17 cellular contexts compared by ENCODE assay signal in genomic region chr2:31070339-31070738, GRCh38.
A peak's percentile ranks its signal among the peaks of the same experiment; 100 is the strongest.
DNase-seq lines count a peak whose midpoint lies in the region; ATAC-seq and TF ChIP-seq lines count a peak whose summit lies in the region.
"Had no signal": no experiment of that assay in that cellular context is flagged by ENCODE, and none has a peak within 500 bp of the region (broad histone marks: within the 10 kb centered on the region; RNA-seq: fewer than 3 reads in every experiment).

No MANE protein-coding gene starts in this region.

- TF ChIP-seq POLR2A in upper lobe of left lung (IDR thresholded peaks at IDR 0.05), result no peak

- no peaks in the 10 kb centered on the region for H3K27me3 ChIP-seq in PC-3 (ENCODE audit: low read length)
- H3K27me3 ChIP-seq in upper lobe of left lung, result no peaks in the 10 kb centered on the region
- H3K27me3 ChIP-seq: MG63 had no signal

- H3K36me3 ChIP-seq in PC-3 (ENCODE audit: low read depth, low read length), result no peaks in the 10 kb centered on the region
- no peaks in the 10 kb centered on the region for H3K36me3 ChIP-seq in upper lobe of left lung
- H3K36me3 ChIP-seq: MG63, SJCRH30 had no signal

- H3K79me2 ChIP-seq in PC-3 (ENCODE audit: low read length), result no peaks in the 10 kb centered on the region

- POLR2A ChIA-PET in PC-3 (lab: Charles Lee; ENCODE audit: unreplicated experiment), result no interaction called here
- POLR2A ChIA-PET in HEK293T (lab: Yijun Ruan, JAX), result no interaction called here

- no peak overlapping the region for H3K4me2 ChIP-seq in PC-3 (ENCODE audit: low read length)
- H3K4me2 ChIP-seq: A549, KMS-11 had no signal

- no peak overlapping the region for H3K9ac ChIP-seq in PC-3 (ENCODE audit: low read length)
- H3K9ac ChIP-seq: KMS-11 had no signal

- no peaks in the 10 kb centered on the region for H3F3A ChIP-seq in PC-3 (ENCODE audit: low read length, unreplicated experiment)

- ATAC-seq in PC-3 (no peak), upper lobe of left lung (ENCODE audit: low FRiP score in 2 of 2) (no peak)
- ATAC-seq: A549 had no signal

- BruUV-seq in PC-3 (replicated peaks; lab: Mats Ljungman, UMichigan), result no TSS peak

- DNase-seq in Ammon's horn (ENCODE audit: low spot score) (peak; percentile 35), PC-3 (peak; percentile 39), epithelial cell of proximal tubule (ENCODE audit: low read depth) (no peak), kidney glomerular epithelial cell (lab: John Stamatoyannopoulos, UW) (peak; percentile 2), NCI-H524 (lab: John Stamatoyannopoulos, UW) (no peak), HEK293T (ENCODE audit: extremely low spot score) (no peak), upper lobe of left lung (no peak), retina (no peak)
- DNase-seq: MG63, NCI-H1092, NCI-H1694, NCI-H2227 treated with DMSO at 0.1 percent for 48 hours, NCI-H524 treated with DMSO at 0.1 percent for 48 hours, SJCRH30 had no signal

- no peak for TF ChIP-seq EP300 in upper lobe of left lung (IDR thresholded peaks at IDR 0.05)

- H3K9me3 ChIP-seq in PC-3 (ENCODE audit: low read length) (no peaks in the 10 kb centered on the region), upper lobe of left lung (no peaks in the 10 kb centered on the region)
- H3K9me3 ChIP-seq: A549, MG63, SJCRH30 had no signal

- H3K4me3 ChIP-seq in PC-3 (ENCODE audit: low read length), result no peak overlapping the region
- no peak overlapping the region for H3K4me3 ChIP-seq in epithelial cell of proximal tubule (ENCODE audit: low read depth, low read length)
- H3K4me3 ChIP-seq in upper lobe of left lung, result no peak overlapping the region
- H3K4me3 ChIP-seq: A549, MG63, SJCRH30 had no signal

- no peak overlapping the region for H2AFZ ChIP-seq in PC-3 (ENCODE audit: low read length)

- intact Hi-C loops in PC-3 (cut with micrococcal nuclease), result no loop called here

- TF ChIP-seq CTCF in PC-3 (conservative IDR thresholded peaks at IDR 0.05; ENCODE audit: low read depth, low read length) (no peak), epithelial cell of proximal tubule (conservative IDR thresholded peaks at IDR 0.05; ENCODE audit: low read depth, low read length) (peak; percentile 10), upper lobe of left lung (IDR thresholded peaks at IDR 0.05) (no peak)

- 91 to 98% methylated on average over 5 of the region's 5 CpGs for WGBS in upper lobe of left lung, 2 donors

- H3K27ac ChIP-seq in PC-3 (ENCODE audit: low read length) (no peak overlapping the region), upper lobe of left lung (no peak overlapping the region)
- H3K27ac ChIP-seq: A549, C4-2B, KMS-11, SJCRH30 had no signal

- CTCF ChIA-PET in PC-3 (lab: Charles Lee), result no interaction called here
- CTCF ChIA-PET in HEK293T (lab: Yijun Ruan, JAX), result no interaction called here

- no peaks in the 10 kb centered on the region for H3K9me2 ChIP-seq in PC-3 (replicated peaks; ENCODE audit: low read length)

- no peaks in the 10 kb centered on the region for H4K20me1 ChIP-seq in PC-3 (ENCODE audit: low read length)

- H3K4me1 ChIP-seq in PC-3 (ENCODE audit: insufficient read depth, low read length) (no peaks in the 10 kb centered on the region; the same call in 1 of the 2 replicates), upper lobe of left lung (no peaks in the 10 kb centered on the region)
- H3K4me1 ChIP-seq: A549, SJCRH30 had no signal

TF ChIP-seq in HEK293T, 16 proteins besides CTCF, POLR2A, EP300 and RAD21:
- TF ChIP-seq PKNOX1 (IDR thresholded peaks at IDR 0.05) (no peak), ZNF384 (IDR thresholded peaks at IDR 0.05) (no peak), LEF1 (IDR thresholded peaks at IDR 0.05; ENCODE audit: borderline replicate concordance) (no peak), ELF4 (IDR thresholded peaks at IDR 0.05) (no peak), L3MBTL2 (conservative IDR thresholded peaks at IDR 0.05) (no peak), FOXK2 (IDR thresholded peaks at IDR 0.05) (no peak), HDGF (IDR thresholded peaks at IDR 0.05; ENCODE audit: borderline replicate concordance) (no peak), FOXA1 (IDR thresholded peaks at IDR 0.05) (no peak), BHLHE40 (IDR thresholded peaks at IDR 0.05; ENCODE audit: borderline replicate concordance) (no peak), SP1 (IDR thresholded peaks at IDR 0.05) (no peak)
TF ChIP-seq in HEK293T: peak in this region for 0.

Comparison
In these comparisons a context has a peak if more than half of its experiments do, and no peak if none do; other contexts are left out.
1. DNase-seq: peak in Ammon's horn (single experiment), PC-3 (single experiment) and kidney glomerular epithelial cell (single experiment); none in epithelial cell of proximal tubule (single experiment), NCI-H524 (0 of 2), HEK293T (single experiment), upper lobe of left lung (0 of 2) and retina (single experiment).